ENCODE assay signal across 10 cellular contexts in the genomic region with DNA sequence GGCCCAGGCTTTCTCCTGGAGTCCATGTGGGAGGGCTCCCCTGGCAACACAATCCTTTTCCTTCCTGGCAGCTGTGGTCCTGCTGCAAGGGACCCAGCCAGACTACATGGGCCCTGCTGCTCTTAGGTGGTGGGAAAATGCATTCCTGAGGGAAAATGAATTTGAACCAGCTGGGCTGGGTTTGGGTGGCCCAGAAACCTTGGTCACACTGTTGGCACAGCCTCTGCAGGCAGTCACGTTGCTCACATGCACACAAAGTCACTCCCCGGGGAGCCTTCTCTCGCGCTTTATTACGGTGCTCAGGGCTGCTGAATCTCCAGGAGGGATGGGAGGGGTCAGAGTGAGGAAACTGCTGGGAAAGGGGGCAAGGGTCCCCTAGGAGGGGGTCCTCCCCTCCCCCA. TPM values are rescaled to one million over a fixed set of nuclear protein-coding genes. Genes with fewer than 3 reads are reported as not detected.
DNase-seq lines count a peak whose midpoint lies in the region; ATAC-seq and TF ChIP-seq lines count a peak whose summit lies in the region.
"Had no signal": no experiment of that assay in that cellular context is flagged by ENCODE, and none has a peak within 500 bp of the region (broad histone marks: within the 10 kb centered on the region; RNA-seq: fewer than 3 reads in every experiment).

No MANE protein-coding gene starts in this region.

- ATAC-seq in omental fat pad (ENCODE audit: low FRiP score): peak; percentile 3
- ATAC-seq: K562 had no signal

- H3K4me3 ChIP-seq in esophagus (ENCODE audit: low read depth in 1 of 2, low read length in 2 of 2): no peak overlapping the region
- H3K4me3 ChIP-seq: K562 had no signal

- peak; percentile 37 for DNase-seq in Ammon's horn (ENCODE audit: low spot score)
- peak; percentile 86 for DNase-seq in NCI-H2107 treated with DMSO at 0.1 percent for 48 hours (lab: John Stamatoyannopoulos, UW; ENCODE audit: unreplicated experiment)
- DNase-seq in omental fat pad (ENCODE audit: low spot score): no peak
- DNase-seq in NCI-H1105 treated with DMSO at 0.1 percent for 48 hours (lab: John Stamatoyannopoulos, UW): no peak
- DNase-seq in activated CD4-positive, alpha-beta T cell treated with anti-CD3 and anti-CD28 coated beads for 1 hour: no peak
- DNase-seq in NOMO-1 (lab: John Stamatoyannopoulos, UW; ENCODE audit: unreplicated experiment in 2 of 2): no peak
- no peak for DNase-seq in NOMO-1 treated with DMSO at 0.1 percent for 48 hours (lab: John Stamatoyannopoulos, UW; ENCODE audit: unreplicated experiment)
- DNase-seq: activated T-cell treated with anti-CD3 and anti-CD28 coated beads, Interleukin-2, amount 50 U/mL, for 48 hours had no signal

- peak overlapping the region; percentile 75 to 95 for H3K27ac ChIP-seq in esophagus (ENCODE audit: low read depth in 2 of 2, low read length in 1 of 2)

- no peaks in the 10 kb centered on the region for H3K27me3 ChIP-seq in esophagus (ENCODE audit: control insufficient read depth in 1 of 2, insufficient read depth in 2 of 2, low read length in 2 of 2)

- TF ChIP-seq CTCF in omental fat pad (IDR thresholded peaks at IDR 0.05): no peak

- peaks cover 13 to 64% of the 10 kb centered on the region in 2 donors for H3K4me1 ChIP-seq in esophagus (ENCODE audit: control insufficient read depth in 2 of 2, insufficient read depth in 2 of 2, low read length in 1 of 2)

- no peaks in the 10 kb centered on the region for H3K36me3 ChIP-seq in esophagus (ENCODE audit: control insufficient read depth in 2 of 2, insufficient read depth in 2 of 2, low read length in 1 of 2)

- WGBS in esophagus, 2 donors: 20 to 21% methylated on average over 5 of the region's 5 CpGs

- no peaks in the 10 kb centered on the region for H3K9me3 ChIP-seq in esophagus (ENCODE audit: control insufficient read depth in 2 of 2, insufficient read depth in 1 of 2, low read depth in 1 of 2, low read length in 1 of 2)

RNA-seq across cellular contexts. Expression of gene PLEKHG3, which starts 17.2 kb away (rescaled TPM):
- 10 to 100 TPM; 23.1 to 27.1 TPM for polyA plus RNA-seq in esophagus
- total RNA-seq in omental fat pad: 10 to 100 TPM; 29.6 to 45.9 (median 37.5) TPM

Comparison
In these comparisons a context has a peak if more than half of its experiments do, and no peak if none do; other contexts are left out.
1. DNase-seq: peak in Ammon's horn (single experiment) and NCI-H2107 treated with DMSO at 0.1 percent for 48 hours (single experiment); none in omental fat pad (single experiment), NCI-H1105 treated with DMSO at 0.1 percent for 48 hours (single experiment), activated CD4-positive, alpha-beta T cell treated with anti-CD3 and anti-CD28 coated beads for 1 hour (single experiment), NOMO-1 (0 of 2) and NOMO-1 treated with DMSO at 0.1 percent for 48 hours (single experiment).